ENCODE assay signal across 12 cellular contexts in genomic region chr10:114266521-114266920, GRCh38. TPM values are rescaled to one million over a fixed set of nuclear protein-coding genes. Genes with fewer than 3 reads are reported as not detected.
A peak's percentile ranks its signal among the peaks of the same experiment; 100 is the strongest.
DNase-seq lines count a peak whose midpoint lies in the region; TF ChIP-seq lines count a peak whose summit lies in the region.
"Had no signal": no experiment of that assay in that cellular context is flagged by ENCODE, and none has a peak within 500 bp of the region (broad histone marks: within the 10 kb centered on the region; RNA-seq: fewer than 3 reads in every experiment).

No MANE protein-coding gene starts in this region.

- H3K4me3 Mint-ChIP-seq in Calu3 (ENCODE audit: low read depth, unreplicated experiment), result no peak overlapping the region
- H3K4me3 Mint-ChIP-seq: CD4-positive, CD25-positive, alpha-beta regulatory T cell had no signal

- DNase-seq in DMS79 (lab: John Stamatoyannopoulos, UW) (peak; percentile 42), NCI-H2107 (lab: John Stamatoyannopoulos, UW) (peak; percentile 2), choroid plexus epithelial cell (ENCODE audit: low read depth) (peak; percentile 80), mucosa of gallbladder (ENCODE audit: low spot score) (peak; percentile 48), Calu3 (no peak), HT-29 (ENCODE audit: low spot score) (no peak), smooth muscle cell (lab: John Stamatoyannopoulos, UW; ENCODE audit: unreplicated experiment) (no peak)
- DNase-seq in stimulated activated CD4-positive, alpha-beta T cell treated with anti-CD3 and anti-CD28 coated beads, Interleukin-4, amount 100 ng/mL, for 1 hour, result no peak
- DNase-seq: activated CD4-positive, CD25-positive, alpha-beta regulatory T cell treated with anti-CD3 and anti-CD28 coated beads, Interleukin-2, amount 50 U/mL, for 72 hours; CD4-positive, CD25-positive, alpha-beta regulatory T cell; effector memory CD4-positive, alpha-beta T cell; kidney glomerular epithelial cell had no signal

- no peaks in the 10 kb centered on the region for H3K36me3 Mint-ChIP-seq in Calu3 (ENCODE audit: insufficient read depth, unreplicated experiment)
- H3K36me3 Mint-ChIP-seq: CD4-positive, CD25-positive, alpha-beta regulatory T cell had no signal

- H3K4me1 ChIP-seq in smooth muscle cell (ENCODE audit: low read depth), result no peaks in the 10 kb centered on the region

- no peak overlapping the region for H3K27ac Mint-ChIP-seq in Calu3 (ENCODE audit: unreplicated experiment)
- H3K27ac Mint-ChIP-seq: CD4-positive, CD25-positive, alpha-beta regulatory T cell had no signal

- no peaks in the 10 kb centered on the region for H3K9me3 ChIP-seq in smooth muscle cell (replicated peaks; ENCODE audit: low read depth)

- peaks cover 11% of the 10 kb centered on the region for H3K4me1 Mint-ChIP-seq in Calu3 (ENCODE audit: low read depth, unreplicated experiment)
- H3K4me1 Mint-ChIP-seq: CD4-positive, CD25-positive, alpha-beta regulatory T cell had no signal

- peaks cover 9% of the 10 kb centered on the region for H3F3A ChIP-seq in smooth muscle cell (ENCODE audit: low read depth)

- intact Hi-C loops in Calu3 (cut with micrococcal nuclease; ENCODE audit: unreplicated experiment), result no loop called here

- H3K27me3 Mint-ChIP-seq in Calu3 (ENCODE audit: unreplicated experiment), result no peaks in the 10 kb centered on the region

- no peak overlapping the region for H3K4me2 ChIP-seq in smooth muscle cell

- no peaks in the 10 kb centered on the region for H3K36me3 ChIP-seq in smooth muscle cell (ENCODE audit: low read depth)

- H4K20me1 ChIP-seq in smooth muscle cell (ENCODE audit: low read depth), result no peaks in the 10 kb centered on the region

- WGBS in smooth muscle cell (ENCODE audit: low lambda C conversion rate), result 73% methylated on average over 5 of the region's 5 CpGs

- CTCF ChIA-PET in Calu3 (lab: Charles Lee), result no interaction called here

- no TSS peak for BruUV-seq in Calu3 (replicated peaks; lab: Mats Ljungman, UMichigan)

- H3K27ac ChIP-seq in smooth muscle cell (ENCODE audit: low read depth), result no peak overlapping the region

- no peaks in the 10 kb centered on the region for H3K27me3 ChIP-seq in smooth muscle cell (ENCODE audit: low read depth)

- H3K9me3 Mint-ChIP-seq in Calu3 (ENCODE audit: low read depth, unreplicated experiment), result no peaks in the 10 kb centered on the region
- H3K9me3 Mint-ChIP-seq: CD4-positive, CD25-positive, alpha-beta regulatory T cell had no signal

- H3K9ac ChIP-seq in smooth muscle cell (ENCODE audit: low read depth), result no peak overlapping the region

- H3K4me3 ChIP-seq in choroid plexus epithelial cell (ENCODE audit: low read depth, low read length) (no peak overlapping the region), smooth muscle cell (no peak overlapping the region)

- no peak for TF ChIP-seq CTCF in choroid plexus epithelial cell (conservative IDR thresholded peaks at IDR 0.05; ENCODE audit: low read depth, low read length)
- TF ChIP-seq CTCF in Calu3 (IDR thresholded peaks at IDR 0.05; ENCODE audit: unreplicated experiment), result no peak
- TF ChIP-seq CTCF in smooth muscle cell (IDR thresholded peaks at IDR 0.05; ENCODE audit: borderline replicate concordance, insufficient read depth, poor library complexity, severe bottlenecking), result no peak

- H2AFZ ChIP-seq in smooth muscle cell (ENCODE audit: low read depth), result no peak overlapping the region

- no peaks in the 10 kb centered on the region for H3K79me2 ChIP-seq in smooth muscle cell (ENCODE audit: low read depth)

RNA-seq across cellular contexts. Expression of gene VWA2, which starts 27.5 kb away (rescaled TPM):
- total RNA-seq in mucosa of gallbladder (0.75 TPM), Calu3 (2022) (4.2 and 5.8 TPM in 2 replicates), smooth muscle cell (0.36 TPM in 2 replicates)
- total RNA-seq in HT-29 (2014; rRNA removed; shearing (Covaris generic)), result 30.2 and 31.6 TPM in 2 replicates
- 0.06 and 0.70 TPM in 2 replicates for polyA plus RNA-seq in smooth muscle cell
- polyA plus RNA-seq: CD4-positive, CD25-positive, alpha-beta regulatory T cell had no signal

Comparison
In these comparisons a context has a peak if more than half of its experiments do, and no peak if none do; other contexts are left out.
1. DNase-seq: peak in DMS79 (single experiment), NCI-H2107 (single experiment), choroid plexus epithelial cell (single experiment) and mucosa of gallbladder (single experiment); none in Calu3 (single experiment), HT-29 (single experiment), smooth muscle cell (single experiment) and stimulated activated CD4-positive, alpha-beta T cell treated with anti-CD3 and anti-CD28 coated beads, Interleukin-4, amount 100 ng/mL, for 1 hour (single experiment).